8 cellular contexts compared by ENCODE assay signal in the genomic region with DNA sequence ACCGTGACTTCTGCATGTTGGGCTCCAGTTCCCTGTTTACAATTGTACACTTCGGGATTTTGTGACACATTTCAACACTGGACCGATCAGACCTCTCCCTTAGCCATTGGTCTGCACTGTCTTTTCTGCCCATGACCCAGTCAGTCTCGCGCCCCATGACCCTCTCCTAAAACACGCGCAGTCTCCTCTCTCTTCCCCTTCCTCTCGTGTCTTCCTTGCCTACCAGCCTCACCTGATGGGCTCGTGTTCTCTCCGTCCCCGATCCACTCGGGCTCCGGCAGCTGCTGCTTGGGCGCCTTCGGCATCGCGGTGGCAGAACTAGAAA. TPM values are rescaled to one million over a fixed set of nuclear protein-coding genes. Genes with fewer than 3 reads are reported as not detected.
DNase-seq lines count a peak whose midpoint lies in the region; ATAC-seq and TF ChIP-seq lines count a peak whose summit lies in the region.

No MANE protein-coding gene starts in this region.

- peak overlapping the region; percentile 83 for H3K9ac ChIP-seq in neuronal stem cell (ENCODE audit: low read depth, low read length, poor library complexity)

- peak overlapping the region; percentile 93 for H2AFZ ChIP-seq in neuronal stem cell (ENCODE audit: low read length)

- peaks cover 24% of the 10 kb centered on the region for H3K4me1 ChIP-seq in Panc1 (ENCODE audit: control insufficient read depth, insufficient read depth, low read length)
- peaks cover 5 to 8% of the 10 kb centered on the region in 2 donors for H3K4me1 ChIP-seq in neuronal stem cell (ENCODE audit: control insufficient read depth in 2 of 2, insufficient read depth in 1 of 2, low read depth in 1 of 2, low read length in 2 of 2)

- H3K4ac ChIP-seq in neuronal stem cell (ENCODE audit: low read length): no peak overlapping the region

- no peak overlapping the region for H4K91ac ChIP-seq in neuronal stem cell (ENCODE audit: low read depth, low read length, poor library complexity)

- peaks cover 55% of the 10 kb centered on the region for H3K4me1 Mint-ChIP-seq in HFFc6 (ENCODE audit: low read depth)

- no peak overlapping the region for H2BK5ac ChIP-seq in neuronal stem cell (ENCODE audit: low read length)

- H3K79me1 ChIP-seq in neuronal stem cell (ENCODE audit: low read depth, low read length): peaks cover 2% of the 10 kb centered on the region

- H3K14ac ChIP-seq in neuronal stem cell (ENCODE audit: low read length): no peak overlapping the region

- H3K36me3 Mint-ChIP-seq in HFFc6 (ENCODE audit: low read depth): no peaks in the 10 kb centered on the region; the same call in 1 of the 2 replicates

- no peak for TF ChIP-seq CTCF in HFFc6 (IDR thresholded peaks at IDR 0.05)
- TF ChIP-seq CTCF in Panc1 (IDR thresholded peaks at IDR 0.05): no peak
- no peak for TF ChIP-seq CTCF in epithelial cell of proximal tubule (conservative IDR thresholded peaks at IDR 0.05; ENCODE audit: low read depth, low read length)

- peak overlapping the region; percentile 88 to 97 for H3K4me3 ChIP-seq in Panc1 (ENCODE audit: low read depth in 2 of 2, low read length in 2 of 2)
- H3K4me3 ChIP-seq in epithelial cell of proximal tubule (ENCODE audit: low read depth, low read length): peak overlapping the region; percentile 81
- peak overlapping the region; percentile 63 to 76 for H3K4me3 ChIP-seq in neuronal stem cell (ENCODE audit: low read length in 2 of 2)

- H3K36me3 ChIP-seq in Panc1 (ENCODE audit: control insufficient read depth, insufficient read depth, low read length): peaks cover 3% of the 10 kb centered on the region
- H3K36me3 ChIP-seq in neuronal stem cell (replicated peaks in 1 of 2; ENCODE audit: control insufficient read depth in 2 of 2, insufficient read depth in 2 of 2, low read length in 2 of 2): peaks cover 3 to 33% of the 10 kb centered on the region in 2 donors

- POLR2A ChIA-PET in Panc1 (lab: Charles Lee): no interaction called here

- no peak overlapping the region for H2BK12ac ChIP-seq in neuronal stem cell (ENCODE audit: low read length)

- in situ Hi-C loops in Panc1 (cut with HindIII; ENCODE audit: low pct_unique_long_range_greater_than_20kb, low sequenced_read_pairs): no loop called here

- H3K9me3 Mint-ChIP-seq in HFFc6: no peaks in the 10 kb centered on the region

- H4K8ac ChIP-seq in neuronal stem cell (ENCODE audit: low read depth, low read length): no peak overlapping the region

- no peaks in the 10 kb centered on the region for H3K9me3 ChIP-seq in Panc1 (ENCODE audit: control insufficient read depth, insufficient read depth, low read depth, low read length)
- no peaks in the 10 kb centered on the region for H3K9me3 ChIP-seq in neuronal stem cell (replicated peaks in 1 of 2; ENCODE audit: control insufficient read depth in 2 of 2, insufficient read depth in 1 of 2, low read depth in 1 of 2, low read length in 2 of 2)

- peak overlapping the region; percentile 93 for H3K4me3 Mint-ChIP-seq in HFFc6

- H3K27me3 ChIP-seq in Panc1 (ENCODE audit: control insufficient read depth, insufficient read depth, low read length): no peaks in the 10 kb centered on the region
- peaks cover 0 to 2% (median 0%) of the 10 kb centered on the region in 3 experiments for H3K27me3 ChIP-seq in neuronal stem cell (ENCODE audit: control insufficient read depth in 3 of 3, insufficient read depth in 3 of 3, low read depth in 1 of 3, low read length in 3 of 3)

- H3K27me3 Mint-ChIP-seq in HFFc6 (ENCODE audit: insufficient read depth): peaks cover 4% of the 10 kb centered on the region

- H3K27ac Mint-ChIP-seq in HFFc6: peak overlapping the region; percentile 87

- WGBS in neuronal stem cell (ENCODE audit: extremely low coverage in 2 of 2, insufficient read length in 2 of 2, insufficient replicate concordance in 1 of 2), 2 donors: no CpG with 5 or more reads among the region's 17 CpGs

- peak overlapping the region; percentile 85 for H3K4me2 ChIP-seq in neuronal stem cell (ENCODE audit: insufficient read depth, low read length, poor library complexity, severe bottlenecking)

- no peak overlapping the region for H2AK5ac ChIP-seq in neuronal stem cell (ENCODE audit: low read depth, low read length)

- intact Hi-C loops in Panc1 (cut with micrococcal nuclease; ENCODE audit: unreplicated experiment): no loop called here

- H3K18ac ChIP-seq in neuronal stem cell (ENCODE audit: low read length): no peak overlapping the region

- H2BK15ac ChIP-seq in neuronal stem cell (ENCODE audit: low read length): no peak overlapping the region

- ATAC-seq in GM18502 (IDR thresholded peaks at IDR 0.05; ENCODE audit: poor library complexity, unreplicated experiment) (peak; percentile 29), Panc1 (peak; percentile 8; the same call in 1 of the 2 replicates)

- BruUV-seq in Panc1 (replicated peaks; lab: Mats Ljungman, UMichigan): TSS peak; percentile 91

- H2BK120ac ChIP-seq in neuronal stem cell (ENCODE audit: low read depth, low read length): no peak overlapping the region

- CTCF ChIA-PET in Panc1 (lab: Charles Lee): no interaction called here

- H3K23ac ChIP-seq in neuronal stem cell (ENCODE audit: low read depth, low read length, poor library complexity): peak overlapping the region; percentile 99

- DNase-seq in HFFc6 (no peak), Panc1 (ENCODE audit: low read depth, low spot score) (no peak), epithelial cell of proximal tubule (ENCODE audit: low read depth) (no peak), neuronal stem cell (ENCODE audit: low spot score) (no peak), EL (no peak)
- no peak for DNase-seq in central memory CD4-positive, alpha-beta T cell
- DNase-seq in stimulated activated CD4-positive, alpha-beta T cell treated with anti-CD3 and anti-CD28 coated beads, Interleukin-4, amount 100 ng/mL, for 4 hours: no peak

- H3K27ac ChIP-seq in Panc1 (ENCODE audit: low read length) (peak overlapping the region; percentile 83), neuronal stem cell (replicated peaks; ENCODE audit: low read length) (no peak overlapping the region)

RNA-seq across cellular contexts. Expression of a gene that starts 0.5 kb away (rescaled TPM):
- 10 to 100 TPM; 51.3 to 69.3 (median 63.1) TPM for total RNA-seq in HFFc6 (2021; fragmentation: NEBNext Ultra II Directional; extraction: Animal tissue kit (Norgen Biotek cat#: 25700))
- total RNA-seq in Panc1 (2021; ENCODE audit: unreplicated experiment): 94.9 TPM
- 93.5 TPM for polyA plus RNA-seq in Panc1 (2012; ENCODE audit: insufficient read length)
- total RNA-seq in epithelial cell of proximal tubule: 49.0 and 70.5 TPM in 2 replicates
- polyA plus RNA-seq in neuronal stem cell (2013, experiment 1 of 2): 66.4 TPM
- polyA plus RNA-seq in neuronal stem cell (2013, experiment 2 of 2): 63.9 TPM

RNA-seq across cellular contexts. Expression of a gene that starts 13.6 kb away (rescaled TPM):
- total RNA-seq in HFFc6 (2021; fragmentation: NEBNext Ultra II Directional; extraction: Animal tissue kit (Norgen Biotek cat#: 25700)): 10 to 100 TPM in 5 of 6 experiments, 1 to 10 TPM in 1; 9.8 to 14.0 (median 12.3) TPM
- 16.5 TPM for total RNA-seq in Panc1 (2021; ENCODE audit: unreplicated experiment)
- 14.0 TPM for polyA plus RNA-seq in Panc1 (2012; ENCODE audit: insufficient read length)
- 4.6 and 5.2 TPM in 2 replicates for total RNA-seq in epithelial cell of proximal tubule
- polyA plus RNA-seq in neuronal stem cell (2013, experiment 1 of 2): 44.2 TPM
- 43.6 TPM for polyA plus RNA-seq in neuronal stem cell (2013, experiment 2 of 2)

RNA-seq across cellular contexts. Expression of a gene that starts 14.4 kb away (rescaled TPM):
- 10 to 100 TPM; 56.9 to 65.6 (median 61.9) TPM for total RNA-seq in HFFc6 (2021; fragmentation: NEBNext Ultra II Directional; extraction: Animal tissue kit (Norgen Biotek cat#: 25700))
- total RNA-seq in Panc1 (2021; ENCODE audit: unreplicated experiment) (90.6 TPM), epithelial cell of proximal tubule (46.1 and 46.3 TPM in 2 replicates)
- 107 TPM for polyA plus RNA-seq in Panc1 (2012; ENCODE audit: insufficient read length)
- 22.0 TPM for polyA plus RNA-seq in neuronal stem cell (2013, experiment 1 of 2)
- polyA plus RNA-seq in neuronal stem cell (2013, experiment 2 of 2): 21.0 TPM

RNA-seq across cellular contexts. Expression of a gene that starts 46.3 kb away (rescaled TPM):
- 10 to 100 TPM; 62.4 to 75.4 (median 71.2) TPM for total RNA-seq in HFFc6 (2021; fragmentation: NEBNext Ultra II Directional; extraction: Animal tissue kit (Norgen Biotek cat#: 25700))
- total RNA-seq in Panc1 (2021; ENCODE audit: unreplicated experiment) (82.9 TPM), epithelial cell of proximal tubule (19.6 and 25.8 TPM in 2 replicates)
- polyA plus RNA-seq in Panc1 (2012; ENCODE audit: insufficient read length): 31.9 TPM
- 85.6 TPM for polyA plus RNA-seq in neuronal stem cell (2013, experiment 1 of 2)
- polyA plus RNA-seq in neuronal stem cell (2013, experiment 2 of 2): 93.7 TPM

RNA-seq across cellular contexts. Expression of a gene that starts 46.9 kb away (rescaled TPM):
- 10 to 100 TPM; 50.7 to 63.4 (median 56.1) TPM for total RNA-seq in HFFc6 (2021; fragmentation: NEBNext Ultra II Directional; extraction: Animal tissue kit (Norgen Biotek cat#: 25700))
- total RNA-seq in Panc1 (2021; ENCODE audit: unreplicated experiment): 69.1 TPM
- 60.3 TPM for polyA plus RNA-seq in Panc1 (2012; ENCODE audit: insufficient read length)
- total RNA-seq in epithelial cell of proximal tubule: 65.8 and 87.4 TPM in 2 replicates
- 34.2 TPM for polyA plus RNA-seq in neuronal stem cell (2013, experiment 1 of 2)
- 37.0 TPM for polyA plus RNA-seq in neuronal stem cell (2013, experiment 2 of 2)
